1 cellular context compared by ENCODE assay signal in the genomic region with DNA sequence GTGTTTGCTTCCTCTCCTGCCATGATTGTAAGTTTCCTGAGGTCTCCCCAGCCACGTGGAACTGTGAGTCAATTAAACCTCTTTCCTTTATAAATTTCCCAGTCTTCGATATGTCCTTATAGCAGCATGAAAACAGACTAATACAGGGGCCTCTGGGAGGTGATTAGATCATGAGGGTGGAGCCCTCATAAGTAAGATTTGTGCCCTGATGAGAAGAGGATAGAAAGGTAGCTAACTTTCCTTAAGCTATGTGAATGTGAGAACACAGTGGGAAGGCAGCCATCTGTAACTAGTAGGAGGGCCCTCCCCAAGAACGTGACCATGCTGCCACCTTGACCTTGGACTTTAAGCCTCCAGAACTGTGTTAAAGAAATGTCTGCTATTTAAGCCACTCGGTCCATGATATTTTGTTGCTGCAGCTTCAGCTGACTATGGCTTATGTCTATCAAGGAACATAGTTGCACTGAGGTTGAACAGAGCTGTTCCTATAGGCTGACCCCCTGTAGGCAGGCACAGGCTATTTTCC.
TF ChIP-seq lines count a peak whose summit lies in the region.

No MANE protein-coding gene starts in this region.

TF ChIP-seq in HepG2, 621 proteins besides CTCF, POLR2A, EP300 and RAD21 (continued from another document):
- no peak for TF ChIP-seq EZH2 (conservative IDR thresholded peaks at IDR 0.05; ENCODE audit: low read depth, low read length)
- TF ChIP-seq IRX3 (CRISPR knock-in tag; IDR thresholded peaks at IDR 0.05; ENCODE audit: borderline replicate concordance, low read depth), result 0 out of 2 replicates have a peak, but pooled peaks have one; percentile 47
- no peak for TF ChIP-seq LCORL (IDR thresholded peaks at IDR 0.05)
- TF ChIP-seq LCORL (CRISPR knock-in tag; IDR thresholded peaks at IDR 0.05), result no peak
- TF ChIP-seq, protein P1, sequence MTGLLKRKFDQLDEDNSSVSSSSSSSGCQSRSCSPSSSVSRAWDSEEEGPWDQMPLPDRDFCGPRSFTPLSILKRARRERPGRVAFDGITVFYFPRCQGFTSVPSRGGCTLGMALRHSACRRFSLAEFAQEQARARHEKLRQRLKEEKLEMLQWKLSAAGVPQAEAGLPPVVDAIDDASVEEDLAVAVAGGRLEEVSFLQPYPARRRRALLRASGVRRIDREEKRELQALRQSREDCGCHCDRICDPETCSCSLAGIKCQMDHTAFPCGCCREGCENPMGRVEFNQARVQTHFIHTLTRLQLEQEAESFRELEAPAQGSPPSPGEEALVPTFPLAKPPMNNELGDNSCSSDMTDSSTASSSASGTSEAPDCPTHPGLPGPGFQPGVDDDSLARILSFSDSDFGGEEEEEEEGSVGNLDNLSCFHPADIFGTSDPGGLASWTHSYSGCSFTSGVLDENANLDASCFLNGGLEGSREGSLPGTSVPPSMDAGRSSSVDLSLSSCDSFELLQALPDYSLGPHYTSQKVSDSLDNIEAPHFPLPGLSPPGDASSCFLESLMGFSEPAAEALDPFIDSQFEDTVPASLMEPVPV (CRISPR knock-in tag; IDR thresholded peaks at IDR 0.05), result no peak
- TF ChIP-seq ZNF607 (CRISPR knock-in tag; IDR thresholded peaks at IDR 0.05; ENCODE audit: borderline replicate concordance), result no peak
- TF ChIP-seq ZNF264 (CRISPR knock-in tag; IDR thresholded peaks at IDR 0.05), result peak; percentile 95; the same call in 1 of the 2 replicates
- no peak for TF ChIP-seq SAP130 (CRISPR knock-in tag; IDR thresholded peaks at IDR 0.05; ENCODE audit: low read depth)
- TF ChIP-seq RBAK (CRISPR knock-in tag; IDR thresholded peaks at IDR 0.05), result no peak
- TF ChIP-seq RBFOX2 (IDR thresholded peaks at IDR 0.05; ENCODE audit: low read depth, low read length), result no peak
- no peak for TF ChIP-seq ZNF292 (CRISPR knock-in tag; IDR thresholded peaks at IDR 0.05; ENCODE audit: borderline replicate concordance, low read depth)
- no peak for TF ChIP-seq HNF1A (IDR thresholded peaks at IDR 0.05; ENCODE audit: low read depth)
- TF ChIP-seq HNF1A (CRISPR knock-in tag; IDR thresholded peaks at IDR 0.05; ENCODE audit: borderline replicate concordance), result no peak
- TF ChIP-seq NFE2 (CRISPR knock-in tag; IDR thresholded peaks at IDR 0.05), result no peak
- TF ChIP-seq, protein P2, sequence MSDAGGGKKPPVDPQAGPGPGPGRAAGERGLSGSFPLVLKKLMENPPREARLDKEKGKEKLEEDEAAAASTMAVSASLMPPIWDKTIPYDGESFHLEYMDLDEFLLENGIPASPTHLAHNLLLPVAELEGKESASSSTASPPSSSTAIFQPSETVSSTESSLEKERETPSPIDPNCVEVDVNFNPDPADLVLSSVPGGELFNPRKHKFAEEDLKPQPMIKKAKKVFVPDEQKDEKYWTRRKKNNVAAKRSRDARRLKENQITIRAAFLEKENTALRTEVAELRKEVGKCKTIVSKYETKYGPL (CRISPR knock-in tag; IDR thresholded peaks at IDR 0.05), result no peak
- no peak for TF ChIP-seq ZSCAN21 (CRISPR knock-in tag; IDR thresholded peaks at IDR 0.05; ENCODE audit: borderline replicate concordance)
- TF ChIP-seq PRPF4 (IDR thresholded peaks at IDR 0.05; ENCODE audit: low read depth, low read length, poor library complexity, severe bottlenecking), result no peak
- TF ChIP-seq ZNF850 (CRISPR knock-in tag; conservative IDR thresholded peaks at IDR 0.05), result no peak
- TF ChIP-seq ZNF550 (CRISPR knock-in tag; IDR thresholded peaks at IDR 0.05; ENCODE audit: borderline replicate concordance), result no peak
- no peak for TF ChIP-seq ZSCAN12 (CRISPR knock-in tag; IDR thresholded peaks at IDR 0.05)
- TF ChIP-seq, protein P3, sequence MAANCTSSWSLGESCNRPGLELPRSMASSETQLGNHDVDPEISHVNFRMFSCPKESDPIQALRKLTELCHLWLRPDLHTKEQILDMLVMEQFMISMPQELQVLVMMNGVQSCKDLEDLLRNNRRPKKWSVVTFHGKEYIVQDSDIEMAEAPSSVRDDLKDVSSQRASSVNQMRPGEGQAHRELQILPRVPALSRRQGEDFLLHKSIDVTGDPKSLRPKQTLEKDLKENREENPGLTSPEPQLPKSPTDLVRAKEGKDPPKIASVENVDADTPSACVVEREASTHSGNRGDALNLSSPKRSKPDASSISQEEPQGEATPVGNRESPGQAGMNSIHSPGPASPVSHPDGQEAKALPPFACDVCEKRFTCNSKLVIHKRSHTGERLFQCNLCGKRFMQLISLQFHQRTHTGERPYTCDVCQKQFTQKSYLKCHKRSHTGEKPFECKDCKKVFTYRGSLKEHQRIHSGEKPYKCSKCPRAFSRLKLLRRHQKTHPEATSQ (CRISPR knock-in tag; IDR thresholded peaks at IDR 0.05; ENCODE audit: borderline replicate concordance), result peak; percentile 66; the same call in 1 of the 2 replicates
- TF ChIP-seq TOPORS (CRISPR knock-in tag; IDR thresholded peaks at IDR 0.05), result no peak
- TF ChIP-seq, protein P4, sequence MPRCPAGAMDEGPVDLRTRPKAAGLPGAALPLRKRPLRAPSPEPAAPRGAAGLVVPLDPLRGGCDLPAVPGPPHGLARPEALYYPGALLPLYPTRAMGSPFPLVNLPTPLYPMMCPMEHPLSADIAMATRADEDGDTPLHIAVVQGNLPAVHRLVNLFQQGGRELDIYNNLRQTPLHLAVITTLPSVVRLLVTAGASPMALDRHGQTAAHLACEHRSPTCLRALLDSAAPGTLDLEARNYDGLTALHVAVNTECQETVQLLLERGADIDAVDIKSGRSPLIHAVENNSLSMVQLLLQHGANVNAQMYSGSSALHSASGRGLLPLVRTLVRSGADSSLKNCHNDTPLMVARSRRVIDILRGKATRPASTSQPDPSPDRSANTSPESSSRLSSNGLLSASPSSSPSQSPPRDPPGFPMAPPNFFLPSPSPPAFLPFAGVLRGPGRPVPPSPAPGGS (CRISPR knock-in tag; IDR thresholded peaks at IDR 0.05), result no peak
- TF ChIP-seq GZF1 (CRISPR knock-in tag; IDR thresholded peaks at IDR 0.05), result no peak
- no peak for TF ChIP-seq MLX (CRISPR knock-in tag; IDR thresholded peaks at IDR 0.05)
